ENCODE assay signal across 8 cellular contexts in the genomic region with DNA sequence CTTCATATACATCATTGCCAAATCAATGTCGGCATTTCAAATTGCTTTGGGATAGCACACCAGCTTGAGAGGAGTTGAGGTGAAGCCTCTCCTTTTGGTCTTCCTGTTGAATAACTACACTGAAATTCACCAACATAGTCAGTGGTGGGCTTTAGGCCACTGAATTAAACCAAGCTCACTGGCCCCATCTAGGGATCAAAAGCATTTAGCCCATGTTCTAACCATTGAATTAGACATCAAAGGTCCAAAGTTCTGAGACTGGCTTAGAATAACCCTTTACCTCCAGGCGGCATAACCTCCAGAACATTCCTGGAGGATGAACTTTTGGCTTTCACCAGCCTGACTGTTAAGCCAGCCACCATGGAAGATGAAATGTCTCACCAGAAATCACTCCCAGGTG. TPM values are rescaled to one million over a fixed set of nuclear protein-coding genes. Genes with fewer than 3 reads are reported as not detected.
DNase-seq lines count a peak whose midpoint lies in the region; ATAC-seq, FAIRE-seq and TF ChIP-seq lines count a peak whose summit lies in the region.

No MANE protein-coding gene starts in this region.

- no peaks in the 10 kb centered on the region for H3K36me3 Mint-ChIP-seq in activated CD4-positive, alpha-beta T cell treated with anti-CD3 and anti-CD28 coated beads, Interleukin-2, amount 10 ng/mL, durations not matched to agents 7 days and 5 days (ENCODE audit: low read depth)

- H3K9ac ChIP-seq in HepG2 (ENCODE audit: insufficient read depth, low read depth, low read length) = no peak overlapping the region

- no peaks in the 10 kb centered on the region for H3K27me3 Mint-ChIP-seq in activated CD4-positive, alpha-beta T cell treated with anti-CD3 and anti-CD28 coated beads, Interleukin-2, amount 10 ng/mL, durations not matched to agents 7 days and 5 days

- no peak for TF ChIP-seq POLR2A in HepG2 (IDR thresholded peaks at IDR 0.05; ENCODE audit: insufficient read depth in 1 of 2, low read depth in 2 of 2, low read length in 2 of 2)
- TF ChIP-seq POLR2A in testis (IDR thresholded peaks at IDR 0.05) = no peak

- no peak overlapping the region for H2AFZ ChIP-seq in HepG2 (ENCODE audit: low read length)

- DNase-seq in D341Med (ENCODE audit: low spot score) (peak; percentile 41), HCEC 1CT (peak; percentile 33), HepG2 (ENCODE audit: low spot score) (peak; percentile 48), HK-2 (ENCODE audit: unreplicated experiment) (no peak), omental fat pad (ENCODE audit: low spot score) (no peak), testis (no peak)
- peak; percentile 16 for DNase-seq in activated CD4-positive, alpha-beta T cell treated with anti-CD3 and anti-CD28 coated beads, Interleukin-2, amount 10 ng/mL, durations not matched to agents 7 days and 5 days

- no TSS peak for BruUV-seq in HepG2 (replicated peaks; lab: Mats Ljungman, UMichigan)

- intact Hi-C loops in HepG2 (cut with micrococcal nuclease; ENCODE audit: unreplicated experiment) = loop anchor here (2.0 to 5.0 kb wide), 2 partner anchors 54 to 68 kb away; a partner anchor contains a TSS
- intact Hi-C loops in testis (cut with DNase I; ENCODE audit: low total_unique reads) = no loop called here

- H3K27me3 ChIP-seq in HepG2 (ENCODE audit: control insufficient read depth in 1 of 2, insufficient read depth in 2 of 2, low read length in 2 of 2) (peaks cover 0 to 29% of the 10 kb centered on the region in 2 experiments; a peak in 1 of 5 replicates), testis (no peaks in the 10 kb centered on the region)

- H3K4me1 ChIP-seq in HepG2 (ENCODE audit: insufficient read depth, low read length) (peaks cover 19% of the 10 kb centered on the region), testis (peaks cover 7% of the 10 kb centered on the region)

- peak; percentile 46 for TF ChIP-seq CTCF in HepG2 (CRISPR knock-in tag; IDR thresholded peaks at IDR 0.05)
- no peak for TF ChIP-seq CTCF in omental fat pad (IDR thresholded peaks at IDR 0.05)
- no peak for TF ChIP-seq CTCF in testis (IDR thresholded peaks at IDR 0.05)

- H3K9me3 ChIP-seq in HepG2 (ENCODE audit: low read length) (no peaks in the 10 kb centered on the region), testis (no peaks in the 10 kb centered on the region)

- H4K20me1 ChIP-seq in HepG2 (ENCODE audit: insufficient read depth, low read length) = no peaks in the 10 kb centered on the region

- ATAC-seq in HepG2 (peak; percentile 80), omental fat pad (ENCODE audit: low FRiP score) (no peak), GM19463 (IDR thresholded peaks at IDR 0.05; ENCODE audit: unreplicated experiment) (no peak)

- POLR2A ChIA-PET in activated CD4-positive, alpha-beta T cell treated with anti-CD3 and anti-CD28 coated beads, Interleukin-2, amount 10 ng/mL, durations not matched to agents 7 days and 5 days (lab: Charles Lee) = no interaction called here
- POLR2A ChIA-PET in HepG2 (lab: Yijun Ruan, JAX) = no interaction called here

- peak; percentile 63 for FAIRE-seq in HepG2 (lab: Jason Lieb, UNC)

- no peak overlapping the region for H3K27ac Mint-ChIP-seq in activated CD4-positive, alpha-beta T cell treated with anti-CD3 and anti-CD28 coated beads, Interleukin-2, amount 10 ng/mL, durations not matched to agents 7 days and 5 days

- no peak overlapping the region for H3K4me3 ChIP-seq in HepG2 (replicated peaks in 1 of 3; ENCODE audit: insufficient read depth in 1 of 3, low read depth in 2 of 3, low read length in 3 of 3)
- H3K4me3 ChIP-seq in testis = no peak overlapping the region

- 45% methylated on average over 2 of the region's 2 CpGs for WGBS in HepG2 (ENCODE audit: low lambda C conversion rate)
- 91 to 93% methylated on average over 2 of the region's 2 CpGs for WGBS in testis, 2 donors

- no peaks in the 10 kb centered on the region for H3K9me3 Mint-ChIP-seq in activated CD4-positive, alpha-beta T cell treated with anti-CD3 and anti-CD28 coated beads, Interleukin-2, amount 10 ng/mL, durations not matched to agents 7 days and 5 days

- no peaks in the 10 kb centered on the region for H3K79me2 ChIP-seq in HepG2 (ENCODE audit: insufficient read depth, low read length)

- CTCF ChIA-PET in activated CD4-positive, alpha-beta T cell treated with anti-CD3 and anti-CD28 coated beads, Interleukin-2, amount 10 ng/mL, durations not matched to agents 7 days and 5 days (lab: Charles Lee) = interaction anchor here (1.0 to 2.3 kb wide), 5 partner anchors 8 to 253 kb away, joined by 5 to 8 read pairs (median 6); no protein-coding TSS in a partner anchor
- CTCF ChIA-PET in HepG2 (lab: Yijun Ruan, JAX; ENCODE audit: low intra/inter-chr PET ratio, low total read pairs) = interaction anchor here (1.2 kb wide), 1 partner anchor 69 kb away, joined by 4 read pairs; no protein-coding TSS in a partner anchor

- no peak overlapping the region for H3K4me2 ChIP-seq in HepG2 (ENCODE audit: low read depth, low read length)

- no peak overlapping the region for H3K4me3 Mint-ChIP-seq in activated CD4-positive, alpha-beta T cell treated with anti-CD3 and anti-CD28 coated beads, Interleukin-2, amount 10 ng/mL, durations not matched to agents 7 days and 5 days

- in situ Hi-C loops in HepG2 (cut with HindIII; ENCODE audit: extremely low pct_ligation_motif_present, low pct_unique_long_range_greater_than_20kb) = loop anchor here (5.0 kb wide), 1 partner anchor 69 kb away; no protein-coding TSS in a partner anchor

- TF ChIP-seq EP300 in HepG2 (IDR thresholded peaks at IDR 0.05; ENCODE audit: low read depth in 2 of 2, low read length in 2 of 2) = no peak
- no peak for TF ChIP-seq EP300 in HepG2 (CRISPR knock-in tag; IDR thresholded peaks at IDR 0.05; ENCODE audit: borderline replicate concordance)

- no peaks in the 10 kb centered on the region for H3K36me3 ChIP-seq in HepG2 (replicated peaks in 1 of 2; ENCODE audit: control insufficient read depth in 1 of 2, insufficient read depth in 2 of 2, low read length in 2 of 2)
- no peaks in the 10 kb centered on the region for H3K36me3 ChIP-seq in testis (ENCODE audit: low read depth, missing control alignments)

- H3K27ac ChIP-seq in HepG2 (ENCODE audit: extremely low read length, insufficient read depth, low read length) = no peak overlapping the region
- peak overlapping the region in 1 of 2 donors; percentile 90 for H3K27ac ChIP-seq in testis

- no peak for TF ChIP-seq RAD21 in HepG2 (CRISPR knock-in tag; IDR thresholded peaks at IDR 0.05)

- H3K4me1 Mint-ChIP-seq in activated CD4-positive, alpha-beta T cell treated with anti-CD3 and anti-CD28 coated beads, Interleukin-2, amount 10 ng/mL, durations not matched to agents 7 days and 5 days = no peaks in the 10 kb centered on the region

TF ChIP-seq in HepG2, 621 proteins besides CTCF, POLR2A, EP300 and RAD21:
- TF ChIP-seq HNF4A (CRISPR knock-in tag; IDR thresholded peaks at IDR 0.05) = peak; percentile 59; the same call in 1 of the 2 replicates
- peak; percentile 21 for TF ChIP-seq TEAD3 (CRISPR knock-in tag; optimal IDR thresholded peaks at IDR 0.05; ENCODE audit: borderline replicate concordance)
- TF ChIP-seq CENPX (CRISPR knock-in tag; IDR thresholded peaks at IDR 0.05) = no peak
- TF ChIP-seq ZNF652 (CRISPR knock-in tag; IDR thresholded peaks at IDR 0.05; ENCODE audit: borderline replicate concordance, low read depth) = peak; percentile 65
- peak; percentile 43 for TF ChIP-seq STAG1 (CRISPR knock-in tag; IDR thresholded peaks at IDR 0.05)
- TF ChIP-seq, protein P1, sequence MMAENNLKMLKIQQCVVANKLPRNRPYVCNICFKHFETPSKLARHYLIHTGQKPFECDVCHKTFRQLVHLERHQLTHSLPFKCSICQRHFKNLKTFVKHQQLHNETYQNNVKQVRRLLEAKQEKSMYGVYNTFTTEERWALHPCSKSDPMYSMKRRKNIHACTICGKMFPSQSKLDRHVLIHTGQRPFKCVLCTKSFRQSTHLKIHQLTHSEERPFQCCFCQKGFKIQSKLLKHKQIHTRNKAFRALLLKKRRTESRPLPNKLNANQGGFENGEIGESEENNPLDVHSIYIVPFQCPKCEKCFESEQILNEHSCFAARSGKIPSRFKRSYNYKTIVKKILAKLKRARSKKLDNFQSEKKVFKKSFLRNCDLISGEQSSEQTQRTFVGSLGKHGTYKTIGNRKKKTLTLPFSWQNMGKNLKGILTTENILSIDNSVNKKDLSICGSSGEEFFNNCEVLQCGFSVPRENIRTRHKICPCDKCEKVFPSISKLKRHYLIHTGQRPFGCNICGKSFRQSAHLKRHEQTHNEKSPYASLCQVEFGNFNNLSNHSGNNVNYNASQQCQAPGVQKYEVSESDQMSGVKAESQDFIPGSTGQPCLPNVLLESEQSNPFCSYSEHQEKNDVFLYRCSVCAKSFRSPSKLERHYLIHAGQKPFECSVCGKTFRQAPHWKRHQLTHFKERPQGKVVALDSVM (CRISPR knock-in tag; IDR thresholded peaks at IDR 0.05) = no peak

RNA-seq across cellular contexts. Expression of a gene that starts 54.6 kb away (rescaled TPM):
- 10 to 100 TPM; 14.6 to 15.5 TPM for total RNA-seq in activated CD4-positive, alpha-beta T cell treated with anti-CD3 and anti-CD28 coated beads, Interleukin-2, amount 10 ng/mL, durations not matched to agents 7 days and 5 days
- total RNA-seq in HepG2 (2016; rRNA removed; fragmentation: Illumina TruSeq; extraction: Trizol) (7.5 and 10.7 TPM in 2 replicates), omental fat pad (10 to 100 TPM in 3 of 4 donors, 1 to 10 TPM in 1; 6.6 to 20.0 (median 13.5) TPM), testis (10 to 100 TPM; 14.5 to 15.8 TPM)
- 2.2 and 3.2 TPM in 2 replicates for total RNA-seq in HepG2 (2016; cell fraction: cytosol; rRNA removed; fragmentation: Illumina TruSeq; extraction: Trizol; ENCODE audit: low read depth)
- total RNA-seq in HepG2 (2016; cell fraction: insoluble cytoplasmic fraction; rRNA removed; fragmentation: Illumina TruSeq; extraction: Trizol) = 7.6 and 10.7 TPM in 2 replicates
- total RNA-seq in HepG2 (2016; cell fraction: membrane; rRNA removed; fragmentation: Illumina TruSeq; extraction: Trizol) = 7.3 and 7.9 TPM in 2 replicates
- 3.5 and 4.5 TPM in 2 replicates for total RNA-seq in HepG2 (2016; cell fraction: nucleus; rRNA removed; fragmentation: Illumina TruSeq; extraction: Trizol)
- polyA plus RNA-seq in HepG2 (2011; rRNA removed) (3.1 and 4.0 TPM in 2 replicates), testis (ENCODE audit: insufficient read depth, low read depth, low replicate concordance) (32.9 TPM)
- polyA plus RNA-seq in HepG2 (2011; cell fraction: cytosol; rRNA removed) = 2.3 and 4.0 TPM in 2 replicates
- polyA plus RNA-seq in HepG2 (2011; cell fraction: nucleus; rRNA removed) = 1.1 and 2.2 TPM in 2 replicates
- polyA plus RNA-seq in HepG2 (2012) = 3.4 and 4.2 TPM in 2 replicates
- polyA plus RNA-seq in HepG2 (2016; cell fraction: cytosol; fragmentation: Illumina TruSeq; extraction: Trizol; ENCODE audit: low read depth) = 1.8 and 2.7 TPM in 2 replicates
- 10.6 and 11.1 TPM in 2 replicates for polyA plus RNA-seq in HepG2 (2016; cell fraction: insoluble cytoplasmic fraction; fragmentation: Illumina TruSeq; extraction: Trizol; ENCODE audit: low read depth)
- 7.4 and 7.5 TPM in 2 replicates for polyA plus RNA-seq in HepG2 (2016; cell fraction: membrane; fragmentation: Illumina TruSeq; extraction: Trizol; ENCODE audit: low read depth)
- 3.8 and 4.5 TPM in 2 replicates for polyA plus RNA-seq in HepG2 (2016; cell fraction: nucleus; fragmentation: Illumina TruSeq; extraction: Trizol; ENCODE audit: insufficient read depth, low read depth)
- polyA minus RNA-seq in HepG2 (2011; rRNA and poly(A)+ RNA removed; ENCODE audit: low replicate concordance) = 1.1 and 4.0 TPM in 2 replicates
- 0.88 and 2.1 TPM in 2 replicates for polyA minus RNA-seq in HepG2 (2011; cell fraction: cytosol; rRNA and poly(A)+ RNA removed)
- polyA minus RNA-seq in HepG2 (2011; cell fraction: nucleus; rRNA and poly(A)+ RNA removed) = 2.8 and 5.0 TPM in 2 replicates

Comparison
In these comparisons a context has a peak if more than half of its experiments do, and no peak if none do; other contexts are left out.
1. DNase-seq: peak in D341Med (single experiment), HCEC 1CT (single experiment), activated CD4-positive, alpha-beta T cell treated with anti-CD3 and anti-CD28 coated beads, Interleukin-2, amount 10 ng/mL, durations not matched to agents 7 days and 5 days (single experiment) and HepG2 (single experiment); none in HK-2 (single experiment), omental fat pad (single experiment) and testis (single experiment).